14 cellular contexts compared by ENCODE assay signal in the genomic region with DNA sequence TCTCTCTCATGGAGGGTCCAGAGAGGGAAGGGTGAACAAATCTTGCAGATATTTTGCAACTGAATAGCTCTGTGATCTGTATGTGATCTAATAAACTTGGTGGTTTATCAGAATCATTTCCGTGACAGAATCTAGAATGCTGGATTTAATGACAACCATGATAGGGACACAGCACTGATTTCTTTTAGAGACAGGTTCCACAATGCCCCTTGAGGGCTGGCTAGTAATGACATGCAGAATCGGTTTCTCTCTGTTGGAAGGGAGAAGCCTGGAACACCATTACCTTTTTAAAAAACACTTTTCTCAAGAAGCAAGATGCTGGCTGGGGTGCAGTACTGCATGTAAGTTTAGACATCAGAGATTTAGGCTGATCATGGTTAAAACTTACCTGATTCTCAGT.
DNase-seq lines count a peak whose midpoint lies in the region; FAIRE-seq and TF ChIP-seq lines count a peak whose summit lies in the region.
"Had no signal": no experiment of that assay in that cellular context is flagged by ENCODE, and none has a peak within 500 bp of the region (broad histone marks: within the 10 kb centered on the region; RNA-seq: fewer than 3 reads in every experiment).

No MANE protein-coding gene starts in this region.

- no peaks in the 10 kb centered on the region for H3K36me3 Mint-ChIP-seq in H9 (ENCODE audit: insufficient read depth in 1 of 3, low read depth in 3 of 3)
- H3K36me3 Mint-ChIP-seq: naive B cell had no signal

- no peak overlapping the region for H2BK5ac ChIP-seq in H9 (ENCODE audit: insufficient read length, low read length)

- no peak overlapping the region for H4K91ac ChIP-seq in H9 (ENCODE audit: insufficient read length, low read depth, low read length)

- no CpG with 5 or more reads among the region's 2 CpGs for WGBS in H9 (ENCODE audit: extremely low coverage, insufficient read length, low lambda C conversion rate)
- 24 to 48% (median 44%) methylated on average over 2 of the region's 2 CpGs for WGBS in ovary, 3 donors

- H3K4me1 Mint-ChIP-seq in H9 = peaks cover 9 to 10% of the 10 kb centered on the region in 2 experiments
- H3K4me1 Mint-ChIP-seq: naive B cell had no signal

- H3K27ac ChIP-seq in H9 (ENCODE audit: insufficient read length, low read depth, low read length) = no peak overlapping the region
- H3K27ac ChIP-seq in WERI-Rb-1 = no peak overlapping the region
- H3K27ac ChIP-seq in keratinocyte (ENCODE audit: control insufficient read depth, insufficient read depth, low read length) = no peak overlapping the region
- H3K27ac ChIP-seq in ovary = no peak overlapping the region

- H3K18ac ChIP-seq in H9 (ENCODE audit: insufficient read length, low read depth, low read length) = no peak overlapping the region

- H3K79me1 ChIP-seq in H9 (ENCODE audit: insufficient read depth, low read depth, low read length, poor library complexity, severe bottlenecking) = no peaks in the 10 kb centered on the region

- H4K20me1 ChIP-seq in H9 (ENCODE audit: control insufficient read depth, insufficient read depth, insufficient read length) (no peaks in the 10 kb centered on the region), keratinocyte (ENCODE audit: control insufficient read depth, extremely low read depth, insufficient read depth, low read length) (no peaks in the 10 kb centered on the region)

- no peak for TF ChIP-seq POLR2A in ovary (IDR thresholded peaks at IDR 0.05)

- H2BK20ac ChIP-seq in H9 (ENCODE audit: low read depth, low read length, poor library complexity, severe bottlenecking) = no peak overlapping the region

- H2BK12ac ChIP-seq in H9 (ENCODE audit: insufficient read length, low read depth, low read length) = no peak overlapping the region

- no peak overlapping the region for H2BK120ac ChIP-seq in H9 (ENCODE audit: low read depth, low read length, poor library complexity, severe bottlenecking)

- POLR2A ChIA-PET in AG04449 (lab: Yijun Ruan, JAX) = no interaction called here

- H3K4me1 ChIP-seq in H9 (ENCODE audit: insufficient read depth, low read length) (no peaks in the 10 kb centered on the region), keratinocyte (ENCODE audit: control insufficient read depth, extremely low read depth, insufficient read depth, low read length) (no peaks in the 10 kb centered on the region), ovary (ENCODE audit: insufficient read depth) (no peaks in the 10 kb centered on the region)
- H3K4me1 ChIP-seq: HAP-1 had no signal

- no peak overlapping the region for H3K4me2 ChIP-seq in H9 (ENCODE audit: insufficient read depth, insufficient read length, low read length)
- H3K4me2 ChIP-seq in keratinocyte (ENCODE audit: control insufficient read depth, extremely low read depth, insufficient read depth, low read depth, low read length) = no peak overlapping the region

- TF ChIP-seq CTCF in AG04449 (IDR thresholded peaks at IDR 0.05; ENCODE audit: insufficient read depth, low read length, missing control alignments) (peak; percentile 29), H9 (conservative IDR thresholded peaks at IDR 0.05) (peak; percentile 55), WERI-Rb-1 (IDR thresholded peaks at IDR 0.05; ENCODE audit: low read depth, low read length) (peak; percentile 39; the same call in 1 of the 2 replicates), keratinocyte (optimal IDR thresholded peaks at IDR 0.05 in 1 of 3, IDR thresholded peaks at IDR 0.05 in 1 of 3, conservative IDR thresholded peaks at IDR 0.05 in 1 of 3; ENCODE audit: extremely low read depth in 1 of 3, insufficient read depth in 2 of 3, low read length in 3 of 3) (peak; percentile 8 to 54 (median 33)), ovary (IDR thresholded peaks at IDR 0.05) (no peak)

- H3K23me2 ChIP-seq in H9 (ENCODE audit: insufficient read length, low read depth, low read length, poor library complexity, severe bottlenecking) = no peaks in the 10 kb centered on the region

- H3K9me3 Mint-ChIP-seq in H9 = peaks cover 3 to 4% of the 10 kb centered on the region in 2 experiments; a peak in 2 of 5 replicates

- no peak overlapping the region for H2AK5ac ChIP-seq in H9 (ENCODE audit: insufficient read length, low read length)

- no peaks in the 10 kb centered on the region for H3K36me3 ChIP-seq in WERI-Rb-1
- no peaks in the 10 kb centered on the region for H3K36me3 ChIP-seq in keratinocyte (ENCODE audit: control insufficient read depth in 2 of 2, extremely low read depth in 1 of 2, insufficient read depth in 2 of 2, low read length in 2 of 2)
- H3K36me3 ChIP-seq in ovary = no peaks in the 10 kb centered on the region
- H3K36me3 ChIP-seq: HAP-1 had no signal

- FAIRE-seq in keratinocyte (lab: Jason Lieb, UNC) = no peak

- no peak overlapping the region for H3K4ac ChIP-seq in H9 (ENCODE audit: low read depth, low read length)

- no peaks in the 10 kb centered on the region for H3K9me3 ChIP-seq in H9 (ENCODE audit: control insufficient read depth, low read depth, low read length)
- peaks cover 3% of the 10 kb centered on the region for H3K9me3 ChIP-seq in WERI-Rb-1 (ENCODE audit: severe bottlenecking)
- no peaks in the 10 kb centered on the region for H3K9me3 ChIP-seq in keratinocyte (ENCODE audit: control insufficient read depth, low read depth, low read length)
- no peaks in the 10 kb centered on the region for H3K9me3 ChIP-seq in ovary
- H3K9me3 ChIP-seq: HAP-1 had no signal

- H3K9me1 ChIP-seq in keratinocyte (ENCODE audit: control insufficient read depth, extremely low read depth, insufficient read depth, low read length) = no peaks in the 10 kb centered on the region

- no peak overlapping the region for H3T11ph ChIP-seq in H9 (ENCODE audit: low read length)

- no peak overlapping the region for H4K8ac ChIP-seq in H9 (replicated peaks; ENCODE audit: insufficient read length, low read depth, low read length)

- no peaks in the 10 kb centered on the region for H3K27me3 ChIP-seq in H9 (ENCODE audit: insufficient read depth, low read length)
- peaks cover 80% of the 10 kb centered on the region for H3K27me3 ChIP-seq in WERI-Rb-1 (ENCODE audit: insufficient read depth, low read depth, severe bottlenecking)
- peaks cover 8% of the 10 kb centered on the region for H3K27me3 ChIP-seq in keratinocyte (ENCODE audit: control insufficient read depth, extremely low read depth, insufficient read depth, low read length)
- H3K27me3 ChIP-seq in ovary = no peaks in the 10 kb centered on the region

- no peak overlapping the region for H4K5ac ChIP-seq in H9 (ENCODE audit: insufficient read length, low read depth, low read length)

- dilution Hi-C loops in keratinocyte (cut with MboI; ENCODE audit: extremely low pct_ligation_motif_present, low sequenced_read_pairs) = no loop called here

- H2AFZ ChIP-seq in H9 (ENCODE audit: low read length) (no peak overlapping the region), keratinocyte (ENCODE audit: control insufficient read depth, low read length) (no peak overlapping the region)

- H3K4me3 Mint-ChIP-seq in H9 = no peak overlapping the region
- H3K4me3 Mint-ChIP-seq: naive B cell had no signal

- no peak overlapping the region for H3K56ac ChIP-seq in H9 (ENCODE audit: insufficient read length, low read depth, low read length)

- H2BK15ac ChIP-seq in H9 (ENCODE audit: low read depth, low read length) = no peak overlapping the region

- H3K23ac ChIP-seq in H9 (ENCODE audit: insufficient read length, low read depth, low read length) = no peak overlapping the region

- H3K4me3 ChIP-seq in AG04449 (ENCODE audit: low read depth, low read length) (no peak overlapping the region), WERI-Rb-1 (ENCODE audit: low read depth, low read length) (no peak overlapping the region), keratinocyte (ENCODE audit: control insufficient read depth in 2 of 3, extremely low read depth in 1 of 3, insufficient read depth in 2 of 3, low read depth in 1 of 3, low read length in 3 of 3) (no peak overlapping the region), ovary (no peak overlapping the region)
- H3K4me3 ChIP-seq: HAP-1 had no signal

- peaks cover 18% of the 10 kb centered on the region for H3K27me3 Mint-ChIP-seq in H9 (ENCODE audit: low read depth)
- H3K27me3 Mint-ChIP-seq: naive B cell had no signal

- no peak overlapping the region for H3K14ac ChIP-seq in H9 (ENCODE audit: insufficient read depth, low read length)

- no peak for DNase-seq in AG04449 (ENCODE audit: low read depth, low spot score)
- no peak for DNase-seq in H9
- no peak for DNase-seq in WERI-Rb-1
- no peak for DNase-seq in keratinocyte (ENCODE audit: low read depth, low spot score)
- no peak for DNase-seq in dedifferentiated amniotic fluid mesenchymal stem cell (ENCODE audit: extremely low spot score)
- no peak for DNase-seq in GM19240 (ENCODE audit: insufficient read length, low spot score)
- no peak for DNase-seq in ovary
- DNase-seq in OCI-M2 (lab: John Stamatoyannopoulos, UW; ENCODE audit: unreplicated experiment) = no peak
- DNase-seq: activated T-cell treated with anti-CD3 and anti-CD28 coated beads for 4 hours, caudate nucleus, COR-L47, naive B cell, NCI-H446 treated with DMSO at 0.1 percent for 48 hours had no signal

- H3K79me2 ChIP-seq in H9 (ENCODE audit: insufficient read depth, low read length) (no peaks in the 10 kb centered on the region), keratinocyte (ENCODE audit: control insufficient read depth, insufficient read depth, low read length) (no peaks in the 10 kb centered on the region)

- H3K9ac ChIP-seq in H9 (ENCODE audit: extremely low read depth, insufficient read length, low read length) = no peak overlapping the region
- H3K9ac ChIP-seq in keratinocyte (ENCODE audit: control insufficient read depth, extremely low read depth, insufficient read depth, low read length) = no peak overlapping the region

- CTCF ChIA-PET in AG04449 (lab: Yijun Ruan, JAX) = interaction anchor here (1.0 to 2.6 kb wide), 3 partner anchors 9 to 16 kb away, joined by 3 to 15 read pairs (median 3); no protein-coding TSS in a partner anchor

- intact Hi-C loops in ovary (cut with DNase I) = no loop called here

- H3K27ac Mint-ChIP-seq in H9 = no peak overlapping the region
- H3K27ac Mint-ChIP-seq: naive B cell had no signal

- no peak for TF ChIP-seq EP300 in ovary (IDR thresholded peaks at IDR 0.05)

Comparison
In these comparisons a context has a peak if more than half of its experiments do, and no peak if none do; other contexts are left out.
1. CTCF ChIP-seq: peak in AG04449 (single experiment), H9 (single experiment), WERI-Rb-1 (single experiment) and keratinocyte (3 of 3); none in ovary (0 of 3).